Comparison of ENCODE assay signal across 1 cellular context in the genomic region with DNA sequence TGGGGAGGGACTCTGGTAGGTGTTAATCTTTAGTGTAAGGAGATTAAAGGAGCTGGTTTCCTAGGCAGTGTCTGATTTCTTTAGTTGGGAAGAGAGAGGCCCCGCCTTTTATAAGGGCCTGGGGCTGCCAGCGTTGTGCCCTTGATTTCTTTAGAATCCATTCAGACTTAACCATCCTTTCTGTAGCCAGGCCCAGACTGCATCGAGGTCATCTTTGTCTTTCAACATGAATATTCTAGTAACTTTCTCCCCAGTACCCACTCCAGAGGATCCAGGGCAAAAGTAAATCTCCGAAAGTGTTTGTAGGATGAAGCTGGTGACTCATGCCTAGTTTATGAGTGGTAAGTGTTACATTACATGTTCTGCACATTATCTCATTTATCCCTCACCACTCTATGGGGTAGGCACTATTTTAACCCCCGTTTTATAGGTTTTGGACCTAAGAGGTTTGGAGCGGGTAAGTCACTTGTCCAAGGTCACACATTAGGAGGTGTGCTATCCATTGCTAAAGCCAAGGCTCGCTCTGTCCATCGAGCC.
TF ChIP-seq lines count a peak whose summit lies in the region.

No MANE protein-coding gene starts in this region.

TF ChIP-seq in HEK293, 187 proteins besides CTCF, POLR2A, EP300 and RAD21 (continued from another document and continues in another):
- TF ChIP-seq TSHZ1 (tag by site-specific recombination; IDR thresholded peaks at IDR 0.05; ENCODE audit: borderline replicate concordance) (0 out of 2 replicates have a peak, but pooled peaks have one; percentile 48), PRDM10 (tag by site-specific recombination; IDR thresholded peaks at IDR 0.05) (peak; percentile 31; the same call in 1 of the 2 replicates), ZNF112 (tag by site-specific recombination; IDR thresholded peaks at IDR 0.05) (no peak), ZNF623 (tag by site-specific recombination; IDR thresholded peaks at IDR 0.05) (no peak), ZNF501 (tag by site-specific recombination; IDR thresholded peaks at IDR 0.05) (no peak), ZNF280C (tag by site-specific recombination; IDR thresholded peaks at IDR 0.05) (no peak), PRDM4 (tag by site-specific recombination; IDR thresholded peaks at IDR 0.05) (peak; percentile 57), ZNF600 (tag by site-specific recombination; IDR thresholded peaks at IDR 0.05) (peak; percentile 93), IKZF3 (tag by site-specific recombination; IDR thresholded peaks at IDR 0.05) (peak; percentile 72), MZF1 (tag by site-specific recombination; IDR thresholded peaks at IDR 0.05; ENCODE audit: borderline replicate concordance) (peak; percentile 18; the same call in 1 of the 2 replicates), ZNF768 (tag by site-specific recombination; IDR thresholded peaks at IDR 0.05) (no peak), ZNF561 (tag by site-specific recombination; IDR thresholded peaks at IDR 0.05; ENCODE audit: borderline replicate concordance) (no peak), ZBTB10 (tag by site-specific recombination; IDR thresholded peaks at IDR 0.05) (no peak), ZNF398 (tag by site-specific recombination; IDR thresholded peaks at IDR 0.05) (peak; percentile 68), SETDB1 (IDR thresholded peaks at IDR 0.05; ENCODE audit: insufficient read length, low read length) (no peak), ZBTB1 (tag by site-specific recombination; IDR thresholded peaks at IDR 0.05) (0 out of 2 replicates have a peak, but pooled peaks have one; percentile 38), ZNF37A (tag by site-specific recombination; IDR thresholded peaks at IDR 0.05) (no peak), ZNF692 (tag by site-specific recombination; IDR thresholded peaks at IDR 0.05) (peak; percentile 36; the same call in 1 of the 2 replicates), BCL11A (tag by site-specific recombination; IDR thresholded peaks at IDR 0.05; ENCODE audit: low read depth) (0 out of 2 replicates have a peak, but pooled peaks have one; percentile 37), ZNF510 (tag by site-specific recombination; IDR thresholded peaks at IDR 0.05; ENCODE audit: insufficient replicate concordance) (no peak), TRIM28 (IDR thresholded peaks at IDR 0.05; ENCODE audit: borderline replicate concordance, low read length) (no peak), EGR2 (tag by site-specific recombination; IDR thresholded peaks at IDR 0.05; ENCODE audit: low read depth) (no peak), ZNF596 (tag by site-specific recombination; IDR thresholded peaks at IDR 0.05) (no peak), ZIC2 (tag by site-specific recombination; IDR thresholded peaks at IDR 0.05) (no peak), GLI2 (tag by site-specific recombination; IDR thresholded peaks at IDR 0.05; ENCODE audit: borderline replicate concordance, low read depth) (no peak), ZBTB17 (tag by site-specific recombination; IDR thresholded peaks at IDR 0.05) (0 out of 2 replicates have a peak, but pooled peaks have one; percentile 27), ZNF404 (tag by site-specific recombination; IDR thresholded peaks at IDR 0.05) (no peak)
- TF ChIP-seq, protein P1, sequence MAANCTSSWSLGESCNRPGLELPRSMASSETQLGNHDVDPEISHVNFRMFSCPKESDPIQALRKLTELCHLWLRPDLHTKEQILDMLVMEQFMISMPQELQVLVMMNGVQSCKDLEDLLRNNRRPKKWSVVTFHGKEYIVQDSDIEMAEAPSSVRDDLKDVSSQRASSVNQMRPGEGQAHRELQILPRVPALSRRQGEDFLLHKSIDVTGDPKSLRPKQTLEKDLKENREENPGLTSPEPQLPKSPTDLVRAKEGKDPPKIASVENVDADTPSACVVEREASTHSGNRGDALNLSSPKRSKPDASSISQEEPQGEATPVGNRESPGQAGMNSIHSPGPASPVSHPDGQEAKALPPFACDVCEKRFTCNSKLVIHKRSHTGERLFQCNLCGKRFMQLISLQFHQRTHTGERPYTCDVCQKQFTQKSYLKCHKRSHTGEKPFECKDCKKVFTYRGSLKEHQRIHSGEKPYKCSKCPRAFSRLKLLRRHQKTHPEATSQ (tag by site-specific recombination; IDR thresholded peaks at IDR 0.05): no peak
- TF ChIP-seq, protein P2, sequence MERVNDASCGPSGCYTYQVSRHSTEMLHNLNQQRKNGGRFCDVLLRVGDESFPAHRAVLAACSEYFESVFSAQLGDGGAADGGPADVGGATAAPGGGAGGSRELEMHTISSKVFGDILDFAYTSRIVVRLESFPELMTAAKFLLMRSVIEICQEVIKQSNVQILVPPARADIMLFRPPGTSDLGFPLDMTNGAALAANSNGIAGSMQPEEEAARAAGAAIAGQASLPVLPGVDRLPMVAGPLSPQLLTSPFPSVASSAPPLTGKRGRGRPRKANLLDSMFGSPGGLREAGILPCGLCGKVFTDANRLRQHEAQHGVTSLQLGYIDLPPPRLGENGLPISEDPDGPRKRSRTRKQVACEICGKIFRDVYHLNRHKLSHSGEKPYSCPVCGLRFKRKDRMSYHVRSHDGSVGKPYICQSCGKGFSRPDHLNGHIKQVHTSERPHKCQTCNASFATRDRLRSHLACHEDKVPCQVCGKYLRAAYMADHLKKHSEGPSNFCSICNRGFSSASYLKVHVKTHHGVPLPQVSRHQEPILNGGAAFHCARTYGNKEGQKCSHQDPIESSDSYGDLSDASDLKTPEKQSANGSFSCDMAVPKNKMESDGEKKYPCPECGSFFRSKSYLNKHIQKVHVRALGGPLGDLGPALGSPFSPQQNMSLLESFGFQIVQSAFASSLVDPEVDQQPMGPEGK (tag by site-specific recombination; IDR thresholded peaks at IDR 0.05): peak; percentile 65
